21 cellular contexts compared by ENCODE assay signal in the genomic region with DNA sequence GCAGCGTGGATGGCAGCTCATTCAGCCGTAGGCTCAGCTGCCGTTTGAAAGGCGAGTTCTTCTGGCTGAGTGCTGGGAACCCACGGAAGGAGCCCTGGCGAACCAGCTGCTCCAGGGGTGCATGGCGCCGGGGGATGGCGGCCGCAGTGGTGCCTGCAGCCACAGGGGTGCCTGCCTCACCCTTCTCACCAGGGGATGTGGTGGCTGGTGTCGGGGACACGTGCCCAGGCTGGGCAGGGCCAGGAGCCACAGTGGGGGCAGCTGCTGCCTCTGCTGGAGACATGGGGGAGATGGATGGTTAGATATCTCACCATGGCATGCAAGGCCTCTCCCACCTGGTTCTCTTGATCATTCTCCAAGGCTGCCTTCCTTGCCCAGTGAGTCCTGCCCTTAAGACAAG.
"Had no signal": no experiment of that assay in that cellular context is flagged by ENCODE, and none has a peak within 500 bp of the region (broad histone marks: within the 10 kb centered on the region; RNA-seq: fewer than 3 reads in every experiment).

No MANE protein-coding gene starts in this region.

- H3K27ac Mint-ChIP-seq: activated CD4-positive, alpha-beta memory T cell treated with anti-CD3 and anti-CD28 coated beads for 36 hours; activated naive CD4-positive, alpha-beta T cell treated with anti-CD3 and anti-CD28 coated beads, Interleukin-2, amount 50 U/mL, for 24 hours; activated naive CD8-positive, alpha-beta T cell treated with anti-CD3 and anti-CD28 coated beads, Interleukin-2, amount 50 U/mL, for 24 hours; activated T-helper 1 cell treated with anti-CD3 and anti-CD28 coated beads, Interleukin-12 subunit alpha, Interleukin-12 subunit beta, Interleukin-2, Interleukin-4 antibody, amounts not matched to agents 30 ng/mL and 10 ng/mL and 1 ng/mL, durations not matched to agents 14 hours and 24 hours and 36 hours; naive thymus-derived CD8-positive, alpha-beta T cell; stimulated activated naive CD8-positive, alpha-beta T cell treated with anti-CD3 and anti-CD28 coated beads, Interleukin-15, amount 100 ng/mL, for 72 hours; type B pancreatic cell had no signal

- DNase-seq: activated CD4-positive, alpha-beta memory T cell treated with anti-CD3 and anti-CD28 coated beads for 36 hours; activated CD4-positive, alpha-beta T cell treated with anti-CD3 and anti-CD28 coated beads for 48 hours; activated CD8-positive, alpha-beta memory T cell treated with anti-CD3 and anti-CD28 coated beads, Interleukin-2, amount 50 U/mL, for 4 hours; activated effector memory CD4-positive, alpha-beta T cell treated with anti-CD3 and anti-CD28 coated beads, Interleukin-2, amount 50 U/mL, for 16 hours; activated naive CD8-positive, alpha-beta T cell treated with anti-CD3 and anti-CD28 coated beads, Interleukin-2, amount 50 U/mL, for 24 hours; activated T-cell treated with anti-CD3 and anti-CD28 coated beads, Interleukin-2, amount 50 U/mL, for 1 hour; amygdala; central memory CD4-positive, alpha-beta T cell; dermis blood vessel endothelial cell; effector CD8-positive, alpha-beta T cell; left cardiac atrium; left ventricle myocardium superior; naive thymus-derived CD8-positive, alpha-beta T cell; right cardiac atrium; stimulated activated naive CD8-positive, alpha-beta T cell treated with anti-CD3 and anti-CD28 coated beads, Interleukin-15, amount 100 ng/mL, for 72 hours; substantia nigra had no signal

- H3K9me3 Mint-ChIP-seq: activated naive CD4-positive, alpha-beta T cell treated with anti-CD3 and anti-CD28 coated beads, Interleukin-2, amount 50 U/mL, for 24 hours; stimulated activated naive CD8-positive, alpha-beta T cell treated with anti-CD3 and anti-CD28 coated beads, Interleukin-15, amount 100 ng/mL, for 72 hours had no signal

- H3K4me1 Mint-ChIP-seq: activated naive CD4-positive, alpha-beta T cell treated with anti-CD3 and anti-CD28 coated beads, Interleukin-2, amount 50 U/mL, for 24 hours; activated naive CD8-positive, alpha-beta T cell treated with anti-CD3 and anti-CD28 coated beads, Interleukin-2, amount 50 U/mL, for 24 hours; naive thymus-derived CD8-positive, alpha-beta T cell; stimulated activated naive CD8-positive, alpha-beta T cell treated with anti-CD3 and anti-CD28 coated beads, Interleukin-15, amount 100 ng/mL, for 72 hours had no signal

- H3K4me3 Mint-ChIP-seq: activated CD4-positive, alpha-beta memory T cell treated with anti-CD3 and anti-CD28 coated beads for 36 hours; activated naive CD4-positive, alpha-beta T cell treated with anti-CD3 and anti-CD28 coated beads, Interleukin-2, amount 50 U/mL, for 24 hours; activated naive CD8-positive, alpha-beta T cell treated with anti-CD3 and anti-CD28 coated beads, Interleukin-2, amount 50 U/mL, for 24 hours; activated T-helper 1 cell treated with anti-CD3 and anti-CD28 coated beads, Interleukin-12 subunit alpha, Interleukin-12 subunit beta, Interleukin-2, Interleukin-4 antibody, amounts not matched to agents 30 ng/mL and 10 ng/mL and 1 ng/mL, durations not matched to agents 14 hours and 24 hours and 36 hours; naive thymus-derived CD8-positive, alpha-beta T cell; stimulated activated naive CD8-positive, alpha-beta T cell treated with anti-CD3 and anti-CD28 coated beads, Interleukin-15, amount 100 ng/mL, for 72 hours; type B pancreatic cell had no signal

- H3K27ac ChIP-seq: VCaP had no signal

- H3K27me3 Mint-ChIP-seq: activated CD4-positive, alpha-beta memory T cell treated with anti-CD3 and anti-CD28 coated beads for 36 hours; activated naive CD4-positive, alpha-beta T cell treated with anti-CD3 and anti-CD28 coated beads, Interleukin-2, amount 50 U/mL, for 24 hours; activated naive CD8-positive, alpha-beta T cell treated with anti-CD3 and anti-CD28 coated beads, Interleukin-2, amount 50 U/mL, for 24 hours; naive thymus-derived CD8-positive, alpha-beta T cell; stimulated activated naive CD8-positive, alpha-beta T cell treated with anti-CD3 and anti-CD28 coated beads, Interleukin-15, amount 100 ng/mL, for 72 hours; type B pancreatic cell had no signal

- ATAC-seq: activated CD4-positive, CD25-positive, alpha-beta regulatory T cell treated with anti-CD3 and anti-CD28 coated beads, Interleukin-2, amount 50 U/mL, for 24 hours; activated naive CD8-positive, alpha-beta T cell treated with anti-CD3 and anti-CD28 coated beads, Interleukin-2, amount 50 U/mL, for 24 hours; left cardiac atrium; left ventricle myocardium superior; naive thymus-derived CD8-positive, alpha-beta T cell; right cardiac atrium; stimulated activated naive CD8-positive, alpha-beta T cell treated with anti-CD3 and anti-CD28 coated beads, Interleukin-15, amount 100 ng/mL, for 72 hours had no signal
